ENCODE assay signal across 8 cellular contexts in the genomic region with DNA sequence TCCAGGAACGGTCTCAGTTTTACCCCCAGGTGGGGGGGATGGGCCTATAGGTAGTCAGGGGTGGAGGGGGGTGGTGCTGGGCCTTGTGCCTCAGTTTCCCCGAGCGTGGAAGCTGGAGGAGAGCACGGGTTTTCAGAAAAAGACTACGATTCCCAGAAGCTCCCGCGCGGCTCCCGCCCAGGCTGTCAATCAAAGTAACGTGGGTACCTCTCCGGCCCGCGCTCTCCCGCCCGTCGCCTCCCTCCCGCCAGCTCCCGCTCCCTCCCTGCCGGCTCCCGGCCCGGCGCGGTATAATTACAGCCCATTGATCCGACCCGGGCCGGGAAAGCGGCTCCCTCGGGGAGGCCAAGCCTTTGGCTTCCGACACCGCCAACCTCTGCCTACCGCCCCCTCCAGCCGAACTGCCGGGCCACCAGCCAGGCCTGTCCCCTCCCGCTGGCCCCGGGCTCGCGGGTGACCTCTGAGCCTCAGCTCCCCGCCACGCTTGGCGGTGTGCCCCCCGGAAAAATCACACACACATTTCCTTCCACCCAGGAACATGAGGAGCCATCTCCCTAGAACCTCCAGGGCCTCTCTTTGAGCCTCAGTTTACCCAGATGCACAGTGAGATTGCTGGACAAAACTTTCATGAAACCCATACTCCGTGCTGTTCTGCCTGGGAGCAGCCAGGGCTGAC. TPM values are rescaled to one million over a fixed set of nuclear protein-coding genes. Genes with fewer than 3 reads are reported as not detected.
DNase-seq lines count a peak whose midpoint lies in the region; ATAC-seq and TF ChIP-seq lines count a peak whose summit lies in the region.

No MANE protein-coding gene starts in this region.

- peak overlapping the region; percentile 81 for H2AFZ ChIP-seq in PC-9

- H3K9ac ChIP-seq in BLaER1 treated with 17β-estradiol and CSF1 and Interleukin-3, amounts not matched to agents 10 nM and 100 nM, result peak overlapping the region; percentile 71 to 84 (median 80)
- peak overlapping the region; percentile 61 for H3K9ac ChIP-seq in muscle layer of colon (ENCODE audit: low read length)

- TSS peak; percentile 73 for BruUV-seq in PC-9 (replicated peaks; lab: Mats Ljungman, UMichigan)

- ATAC-seq in esophagus mucosa, result peak; percentile 82

- H4K20me1 ChIP-seq in BLaER1 treated with 17β-estradiol and CSF1 and Interleukin-3, amounts not matched to agents 10 nM and 100 nM, result no peaks in the 10 kb centered on the region
- no peaks in the 10 kb centered on the region for H4K20me1 ChIP-seq in PC-9 (ENCODE audit: insufficient read depth)

- no peaks in the 10 kb centered on the region for H3K9me3 ChIP-seq in BLaER1 treated with 17β-estradiol and CSF1 and Interleukin-3, amounts not matched to agents 10 nM and 100 nM (replicated peaks in 1 of 11)
- H3K9me3 ChIP-seq in PC-9 (ENCODE audit: insufficient read depth, low read depth) (no peaks in the 10 kb centered on the region), muscle layer of colon (ENCODE audit: low read length) (no peaks in the 10 kb centered on the region)

- intact Hi-C loops in PC-9 (cut with micrococcal nuclease; ENCODE audit: unreplicated experiment), result loop anchor here (5.0 kb wide), 2 partner anchors 59 to 84 kb away; partner anchors contain the start of gene TLE6

- no peaks in the 10 kb centered on the region for H3K36me3 ChIP-seq in BLaER1 treated with 17β-estradiol and CSF1 and Interleukin-3, amounts not matched to agents 10 nM and 100 nM
- H3K36me3 ChIP-seq in PC-9 (ENCODE audit: low read depth) (no peaks in the 10 kb centered on the region), muscle layer of colon (ENCODE audit: insufficient read depth, low read length) (no peaks in the 10 kb centered on the region)

- peaks cover 16 to 44% (median 35%) of the 10 kb centered on the region in 10 experiments for H3K4me1 ChIP-seq in BLaER1 treated with 17β-estradiol and CSF1 and Interleukin-3, amounts not matched to agents 10 nM and 100 nM
- H3K4me1 ChIP-seq in PC-9 (replicated peaks; ENCODE audit: insufficient read depth) (peaks cover 8% of the 10 kb centered on the region; the same call in 1 of the 2 replicates), muscle layer of colon (ENCODE audit: insufficient read depth, low read length) (peaks cover 16% of the 10 kb centered on the region)

- peak; percentile 93 for DNase-seq in GM20000 (ENCODE audit: low spot score)
- peak; percentile 80 for DNase-seq in Jurkat, Clone E6-1 (ENCODE audit: low read depth, low spot score)
- DNase-seq in PC-9, result peak; percentile 73 to 89
- DNase-seq in activated T-cell treated with anti-CD3 and anti-CD28 coated beads, Interleukin-2, amount 50 U/mL, for 48 hours, result peak; percentile 87 to 91
- peak; percentile 89 for DNase-seq in stimulated activated CD8-positive, alpha-beta memory T cell treated with anti-CD3 and anti-CD28 coated beads, Interleukin-4, amount 100 ng/mL, for 48 hours

- H3K27me3 ChIP-seq in BLaER1 treated with 17β-estradiol and CSF1 and Interleukin-3, amounts not matched to agents 10 nM and 100 nM, result peaks cover 9 to 22% (median 16%) of the 10 kb centered on the region in 11 experiments
- H3K27me3 ChIP-seq in PC-9 (ENCODE audit: insufficient read depth, low read depth) (no peaks in the 10 kb centered on the region), muscle layer of colon (ENCODE audit: control insufficient read depth in 1 of 2, insufficient read depth in 2 of 2, low read length in 2 of 2) (no peaks in the 10 kb centered on the region)

- peaks cover 15% of the 10 kb centered on the region for H3F3A ChIP-seq in PC-9 (ENCODE audit: insufficient read depth, low read depth)

- CTCF ChIA-PET in PC-9 (lab: Charles Lee), result interaction anchor here (0.5 to 0.7 kb wide), 6 partner anchors 20 to 743 kb away, joined by 3 to 9 read pairs (median 6); no protein-coding TSS in a partner anchor

- no peaks in the 10 kb centered on the region for H3K9me2 ChIP-seq in PC-9 (ENCODE audit: insufficient read depth)

- peak overlapping the region; percentile 25 to 87 (median 81); a peak in 20 of 22 replicates for H3K27ac ChIP-seq in BLaER1 treated with 17β-estradiol and CSF1 and Interleukin-3, amounts not matched to agents 10 nM and 100 nM
- H3K27ac ChIP-seq in PC-9, result peak overlapping the region; percentile 43
- peak overlapping the region; percentile 92 for H3K27ac ChIP-seq in muscle layer of colon (ENCODE audit: low read depth, low read length)

- H3K4me2 ChIP-seq in BLaER1 treated with 17β-estradiol and CSF1 and Interleukin-3, amounts not matched to agents 10 nM and 100 nM, result peak overlapping the region; percentile 92 to 100 (median 97)
- H3K4me2 ChIP-seq in PC-9, result peak overlapping the region; percentile 86

- no peaks in the 10 kb centered on the region for H3K79me2 ChIP-seq in PC-9 (ENCODE audit: low read depth)

- no peak for TF ChIP-seq CTCF in GM20000 (IDR thresholded peaks at IDR 0.05; ENCODE audit: extremely low read depth, missing control alignments)
- no peak for TF ChIP-seq CTCF in PC-9 (conservative IDR thresholded peaks at IDR 0.05)

- POLR2A ChIA-PET in PC-9 (lab: Charles Lee; ENCODE audit: unreplicated experiment), result interaction anchor here (0.5 to 1.2 kb wide), 6 partner anchors 15 to 106 kb away, joined by 3 to 4 read pairs (median 4); partner anchors contain the start of genes TLE6 and ZNF77

- peak overlapping the region; percentile 56 to 75 (median 65) for H3K4me3 ChIP-seq in BLaER1 treated with 17β-estradiol and CSF1 and Interleukin-3, amounts not matched to agents 10 nM and 100 nM
- peak overlapping the region; percentile 82 for H3K4me3 ChIP-seq in Jurkat, Clone E6-1 (ENCODE audit: low read length)
- H3K4me3 ChIP-seq in PC-9 (peak overlapping the region; percentile 72), muscle layer of colon (ENCODE audit: low read depth in 1 of 2, low read length in 2 of 2) (peak overlapping the region; percentile 23 to 76)

RNA-seq across cellular contexts. Expression of gene TLE2, which starts 7.2 kb away (rescaled TPM):
- polyA plus RNA-seq in Jurkat, Clone E6-1 (2012; ENCODE audit: insufficient read depth, insufficient read length), result 65.0 TPM
- total RNA-seq in PC-9 (2021) (13.7 and 21.8 TPM in 2 replicates), esophagus mucosa (6.3 TPM)

RNA-seq across cellular contexts. Expression of gene TLE5, which starts 26.0 kb away (rescaled TPM):
- polyA plus RNA-seq in Jurkat, Clone E6-1 (2012; ENCODE audit: insufficient read depth, insufficient read length), result 1,043 TPM
- total RNA-seq in PC-9 (2021), result 210 and 217 TPM in 2 replicates
- 238 TPM for total RNA-seq in esophagus mucosa

RNA-seq across cellular contexts. Expression of gene GNA11, which starts 57.9 kb away (rescaled TPM):
- 1.2 TPM for polyA plus RNA-seq in Jurkat, Clone E6-1 (2012; ENCODE audit: insufficient read depth, insufficient read length)
- 36.9 and 38.8 TPM in 2 replicates for total RNA-seq in PC-9 (2021)
- total RNA-seq in esophagus mucosa, result 24.2 TPM

RNA-seq across cellular contexts. Expression of gene TLE6, which starts 58.9 kb away (rescaled TPM):
- 9.1 TPM for polyA plus RNA-seq in Jurkat, Clone E6-1 (2012; ENCODE audit: insufficient read depth, insufficient read length)
- total RNA-seq in PC-9 (2021) (0.90 and 1.1 TPM in 2 replicates), esophagus mucosa (0.40 TPM)

Comparison
In these comparisons a context has a peak if more than half of its experiments do, and no peak if none do; other contexts are left out.
1. Peak in every context shown above with its lines: DNase-seq, ATAC-seq, H3K4me3 ChIP-seq and H3K27ac ChIP-seq.